In the genomic region with DNA sequence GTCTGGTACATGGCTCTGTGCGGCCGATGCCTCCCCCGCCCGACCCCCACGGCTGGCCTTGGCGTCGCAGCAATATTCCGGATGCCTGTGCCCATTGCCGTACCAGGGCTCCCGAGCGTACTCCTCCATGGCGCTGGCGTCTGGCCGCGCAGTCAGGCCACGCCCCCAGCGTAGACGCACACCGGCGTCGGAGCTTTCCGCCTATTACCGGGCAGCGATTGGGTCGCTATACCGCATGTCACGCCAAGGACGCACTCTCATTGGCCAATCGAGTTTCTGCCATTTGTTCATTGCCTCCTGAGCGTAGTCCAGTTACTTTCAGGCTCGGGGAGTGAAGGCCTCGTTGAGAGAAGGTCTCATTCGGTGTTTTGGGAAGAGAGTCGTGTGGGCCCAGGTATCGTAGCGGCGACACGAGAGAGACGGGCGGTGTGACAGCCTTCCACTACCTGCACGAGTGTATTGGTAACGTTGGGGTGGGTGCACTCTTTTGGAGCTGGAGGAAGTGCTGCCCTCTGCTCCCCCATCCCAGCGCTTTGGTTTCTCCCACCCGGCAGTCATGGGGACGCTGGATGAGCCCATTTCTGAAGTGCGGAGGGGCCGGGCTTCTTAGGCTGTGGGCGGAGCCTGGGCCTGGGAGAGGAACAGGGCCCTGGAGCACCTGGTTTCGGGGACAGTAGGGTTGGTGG, we compare ENCODE assay signal across 8 cellular contexts. TPM values are rescaled to one million over a fixed set of nuclear protein-coding genes. Genes with fewer than 3 reads are reported as not detected.
DNase-seq lines count a peak whose midpoint lies in the region; ATAC-seq, FAIRE-seq and TF ChIP-seq lines count a peak whose summit lies in the region.

A gene with protein sequence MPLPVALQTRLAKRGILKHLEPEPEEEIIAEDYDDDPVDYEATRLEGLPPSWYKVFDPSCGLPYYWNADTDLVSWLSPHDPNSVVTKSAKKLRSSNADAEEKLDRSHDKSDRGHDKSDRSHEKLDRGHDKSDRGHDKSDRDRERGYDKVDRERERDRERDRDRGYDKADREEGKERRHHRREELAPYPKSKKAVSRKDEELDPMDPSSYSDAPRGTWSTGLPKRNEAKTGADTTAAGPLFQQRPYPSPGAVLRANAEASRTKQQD (plus strand): TSS at position 310 of the 686 bp plus-strand sequence. CDS start 580 bp downstream, outside the sequence.
A gene (minus strand): TSS at position 148 of the 686 bp plus-strand sequence. CDS start 19 bp downstream, at position 129.

- no peaks in the 10 kb centered on the region for H3K27me3 ChIP-seq in psoas muscle (ENCODE audit: insufficient read depth in 3 of 3, low read length in 2 of 3)

- peaks cover 4 to 48% of the 10 kb centered on the region in 2 donors for H3K36me3 ChIP-seq in psoas muscle (ENCODE audit: insufficient read depth in 1 of 2, low read depth in 1 of 2)

- intact Hi-C loops in left ventricle myocardium superior (cut with micrococcal nuclease) (no loop called here), psoas muscle (cut with DNase I) (no loop called here)

- TF ChIP-seq CTCF in psoas muscle (IDR thresholded peaks at IDR 0.05), result no peak

- no peaks in the 10 kb centered on the region for H3K9me3 ChIP-seq in psoas muscle

- no peaks in the 10 kb centered on the region for H3K4me1 ChIP-seq in psoas muscle

- ATAC-seq in GM18498 (IDR thresholded peaks at IDR 0.05; ENCODE audit: unreplicated experiment), result peak; percentile 93
- peak; percentile 77 for ATAC-seq in HG02938 (IDR thresholded peaks at IDR 0.05; ENCODE audit: unreplicated experiment)
- peak; percentile 97 for ATAC-seq in left ventricle myocardium superior
- ATAC-seq in psoas muscle, result peak; percentile 94 to 95 (median 95)

- H3K4me3 ChIP-seq in psoas muscle, result peak within 1 kb of the TSS; percentile 85

- DNase-seq in NCI-H187 (lab: John Stamatoyannopoulos, UW) (peak; percentile 83 to 88), T-helper 2 cell (peak; percentile 66 to 97 (median 83)), anterior cingulate cortex (lab: John Stamatoyannopoulos, UW) (peak; percentile 28 to 93 (median 86)), left ventricle myocardium superior (peak; percentile 92), psoas muscle (peak; percentile 88 to 94), urothelium cell line (ENCODE audit: low spot score) (peak; percentile 90)

- WGBS in psoas muscle, 3 donors, result 0 to 38% (median 0%) methylated on average over 42 to 49 of the region's 49 CpGs

- peak; percentile 86 for FAIRE-seq in urothelium cell line (lab: Jason Lieb, UNC)

- H3K27ac ChIP-seq in psoas muscle, result peak within 1 kb of the TSS; percentile 96

RNA-seq across cellular contexts. Expression of the first gene that starts in this region (rescaled TPM):
- total RNA-seq in left ventricle myocardium superior, result 64.5 TPM
- total RNA-seq in psoas muscle, result 10 to 100 TPM; 51.8 to 65.7 (median 60.6) TPM
- 10 to 100 TPM; 71.0 to 98.8 (median 77.2) TPM for polyA plus RNA-seq in psoas muscle

RNA-seq across cellular contexts. Expression of the second gene that starts in this region (rescaled TPM):
- total RNA-seq in left ventricle myocardium superior, result 77.9 TPM
- total RNA-seq in psoas muscle, result 10 to 100 TPM; 56.6 to 76.2 (median 65.1) TPM
- 10 to 100 TPM; 63.1 to 91.6 (median 78.4) TPM for polyA plus RNA-seq in psoas muscle

Comparison
In these comparisons a context has a peak if more than half of its experiments do, and no peak if none do; other contexts are left out.
1. Peak in every context shown above with its lines: DNase-seq, ATAC-seq, H3K4me3 ChIP-seq and H3K27ac ChIP-seq.